ENCODE assay signal across 12 cellular contexts in the genomic region with DNA sequence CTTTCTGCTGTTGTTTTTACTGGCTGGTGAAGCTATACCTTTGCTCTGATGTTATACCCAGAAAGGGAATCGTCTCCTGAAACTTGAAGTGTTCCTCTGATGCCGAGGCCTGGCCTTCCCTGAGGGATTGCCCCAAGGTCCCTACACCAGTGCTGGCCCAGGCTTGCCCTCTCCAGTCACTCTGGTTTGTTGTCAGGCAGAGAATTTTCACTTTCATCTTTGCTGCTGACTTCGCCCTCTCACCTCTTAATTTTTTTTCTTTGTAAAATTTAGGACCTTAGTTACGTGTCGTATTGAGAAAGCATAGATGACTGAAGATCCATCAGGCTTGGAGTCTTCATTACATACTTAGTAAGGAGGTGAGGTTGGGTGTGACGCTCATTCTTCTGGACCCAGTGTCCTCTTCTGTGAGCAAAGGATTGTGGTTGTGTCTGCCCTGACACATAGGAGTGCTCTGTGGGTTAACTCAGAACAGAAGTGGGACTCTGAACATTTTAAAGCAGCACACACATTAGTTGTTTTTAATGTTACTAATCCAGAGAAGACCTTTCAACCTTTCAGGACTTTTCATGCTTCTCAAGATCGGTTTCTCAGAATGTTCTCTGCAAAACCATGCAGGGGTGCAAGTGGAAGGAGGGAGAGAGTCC. TPM values are rescaled to one million over a fixed set of nuclear protein-coding genes. Genes with fewer than 3 reads are reported as not detected.
DNase-seq lines count a peak whose midpoint lies in the region; ATAC-seq, FAIRE-seq and TF ChIP-seq lines count a peak whose summit lies in the region.
"Had no signal": no experiment of that assay in that cellular context is flagged by ENCODE, and none has a peak within 500 bp of the region (broad histone marks: within the 10 kb centered on the region; RNA-seq: fewer than 3 reads in every experiment).

No MANE protein-coding gene starts in this region.

- H3K4me1 ChIP-seq in GM12878 (ENCODE audit: control insufficient read depth, insufficient read depth, low read length) (peaks cover 23% of the 10 kb centered on the region), testis (no peaks in the 10 kb centered on the region)

- H3K4me3 ChIP-seq in GM12878, result peak overlapping the region; percentile 37; the same call in 1 of the 2 replicates
- H3K4me3 ChIP-seq in testis, result no peak overlapping the region

- intact Hi-C loops in GM12878 (cut with micrococcal nuclease; ENCODE audit: unreplicated experiment) (no loop called here), testis (cut with DNase I; ENCODE audit: low total_unique reads) (no loop called here)

- peak overlapping the region; percentile 32; the same call in 1 of the 2 replicates for H3K9ac ChIP-seq in GM12878 (ENCODE audit: control insufficient read depth, insufficient read depth, low read length)

- no peaks in the 10 kb centered on the region for H3K27me3 ChIP-seq in GM12878 (replicated peaks in 1 of 2; ENCODE audit: control insufficient read depth in 2 of 2, insufficient read depth in 2 of 2, low read length in 1 of 2)
- H3K27me3 ChIP-seq in testis, result no peaks in the 10 kb centered on the region

- peak overlapping the region; percentile 46 for H3K4me2 ChIP-seq in GM12878 (ENCODE audit: control insufficient read depth, insufficient read depth)

- TF ChIP-seq RAD21 in GM12878 (IDR thresholded peaks at IDR 0.05; ENCODE audit: insufficient read depth, low read depth, low read length), result no peak

- peak; percentile 67 for ATAC-seq in GM19035 (IDR thresholded peaks at IDR 0.05; ENCODE audit: unreplicated experiment)
- ATAC-seq in HG03039 (IDR thresholded peaks at IDR 0.05; ENCODE audit: unreplicated experiment), result peak; percentile 65
- peak; percentile 90 for ATAC-seq in GM12878
- ATAC-seq: Panc1 had no signal

- TF ChIP-seq CTCF in GM10248 (IDR thresholded peaks at IDR 0.05; ENCODE audit: control extremely low read depth, extremely low read depth, low read depth, missing control alignments) (no peak), GM12878 (IDR thresholded peaks at IDR 0.05 in 2 of 3, conservative IDR thresholded peaks at IDR 0.05 in 1 of 3; ENCODE audit: control insufficient read depth in 2 of 3, extremely low read depth in 1 of 3, insufficient read depth in 1 of 3, low read depth in 3 of 3, low read length in 3 of 3) (no peak), testis (IDR thresholded peaks at IDR 0.05) (no peak)

- TF ChIP-seq POLR2A in GM12878 (IDR thresholded peaks at IDR 0.05; ENCODE audit: low read depth, low read length), result no peak
- no peak for TF ChIP-seq POLR2A in testis (IDR thresholded peaks at IDR 0.05)

- POLR2A ChIA-PET in GM10248 (lab: Yijun Ruan, JAX) (no interaction called here), GM12878 (lab: Charles Lee) (interaction anchor here (0.7 to 1.4 kb wide), 2 partner anchors 29 to 251 kb away, joined by 3 read pairs; no protein-coding TSS in a partner anchor)

- peaks cover 1% of the 10 kb centered on the region; the same call in 1 of the 2 replicates for H3K79me2 ChIP-seq in GM12878 (ENCODE audit: control insufficient read depth, insufficient read depth, low read length)

- DNase-seq in GM10248 (ENCODE audit: extremely low spot score) (peak; percentile 68), GM12878 (ENCODE audit: low read depth, low spot score) (peak; percentile 62), T1000 (lab: John Stamatoyannopoulos, UW) (no peak), testis (no peak), T-helper 9 cell (no peak), nucleus accumbens (lab: John Stamatoyannopoulos, UW) (no peak)
- DNase-seq: COR-L47; stimulated activated CD4-positive, alpha-beta T cell treated with anti-CD3 and anti-CD28 coated beads, Interleukin-15, amount 100 ng/mL, for 24 hours had no signal

- no TSS peak for BruUV-seq in GM12878 (replicated peaks; lab: Mats Ljungman, UMichigan)

- WGBS in GM12878 (ENCODE audit: insufficient coverage, insufficient replicate concordance, low lambda C conversion rate, missing lambda C conversion rate), result 10% methylated on average over 7 of the region's 7 CpGs
- 64 to 66% methylated on average over 7 of the region's 7 CpGs for WGBS in testis, 2 donors

- peak overlapping the region; percentile 70 for H2AFZ ChIP-seq in GM12878 (ENCODE audit: control insufficient read depth, low read depth, low read length)

- SMC1A ChIA-PET in GM12878 (lab: Charles Lee; ENCODE audit: uncharacterized antibody, unreplicated experiment), result interaction anchor here (0.9 to 1.2 kb wide), 7 partner anchors 11 to 117 kb away, joined by 3 to 4 read pairs (median 3); no protein-coding TSS in a partner anchor

- no peaks in the 10 kb centered on the region for H4K20me1 ChIP-seq in GM12878 (ENCODE audit: control insufficient read depth, insufficient read depth)

- CTCF ChIA-PET in GM10248 (lab: Yijun Ruan, JAX) (interaction anchor here (0.8 to 1.6 kb wide), 9 partner anchors 9 to 137 kb away, joined by 3 to 6 read pairs (median 3); no protein-coding TSS in a partner anchor), GM12878 (lab: Yijun Ruan, JAX) (interaction anchor here (0.8 to 1.9 kb wide), 3 partner anchors 11 to 124 kb away, joined by 3 to 4 read pairs (median 3); no protein-coding TSS in a partner anchor)

- peak; percentile 82 for FAIRE-seq in GM12878 (lab: Jason Lieb, UNC)
- FAIRE-seq: endothelial cell of umbilical vein had no signal

- in situ Hi-C loops in GM12878 (cut with MboI), result no loop called here

- H3K36me3 ChIP-seq in GM12878 (ENCODE audit: control insufficient read depth in 2 of 2, insufficient read depth in 2 of 2, low read length in 1 of 2) (no peaks in the 10 kb centered on the region), testis (ENCODE audit: low read depth, missing control alignments) (no peaks in the 10 kb centered on the region)

- 0 out of 4 replicates have a peak, but pooled peaks of 1 of the 2 experiments have one; percentile 20 for TF ChIP-seq EP300 in GM12878 (IDR thresholded peaks at IDR 0.05; ENCODE audit: borderline replicate concordance in 1 of 2, control insufficient read depth in 1 of 2, low read depth in 2 of 2, low read length in 2 of 2)

- RAD21 ChIA-PET in GM12878 (lab: Charles Lee; ENCODE audit: unreplicated experiment), result interaction anchor here (0.9 to 3.3 kb wide), 6 partner anchors 28 to 1578 kb away, joined by 3 to 17 read pairs (median 4); no protein-coding TSS in a partner anchor

- H3K27ac ChIP-seq in GM12878 (ENCODE audit: control insufficient read depth, insufficient read depth) (peak overlapping the region; percentile 68), testis (no peak overlapping the region)

- H3K9me3 ChIP-seq in GM12878 (replicated peaks; ENCODE audit: control insufficient read depth, insufficient read depth, low read length) (no peaks in the 10 kb centered on the region), testis (no peaks in the 10 kb centered on the region)

TF ChIP-seq in GM12878, 131 proteins besides CTCF, POLR2A, EP300 and RAD21 (continues in another document):
- TF ChIP-seq PBX3 (IDR thresholded peaks at IDR 0.05; ENCODE audit: insufficient replicate concordance, low read depth, low read length) (no peak), ZBED1 (IDR thresholded peaks at IDR 0.05; ENCODE audit: borderline replicate concordance) (no peak), ZNF384 (IDR thresholded peaks at IDR 0.05; ENCODE audit: borderline replicate concordance, low read depth, low read length) (0 out of 2 replicates have a peak, but pooled peaks have one; percentile 9), ATF2 (IDR thresholded peaks at IDR 0.05; ENCODE audit: low read length) (0 out of 2 replicates have a peak, but pooled peaks have one; percentile 32), NR2F1 (conservative IDR thresholded peaks at IDR 0.05) (peak; percentile 93), HDAC2 (IDR thresholded peaks at IDR 0.05) (no peak)

RNA-seq across cellular contexts. Expression of gene TULP4, which starts 45.4 kb away (rescaled TPM):
- total RNA-seq in GM12878 (2013; cell fraction: nucleolus; rRNA removed), result 144 and 165 TPM in 2 replicates
- total RNA-seq in GM12878 (2014; rRNA removed), result 18.9 and 23.8 TPM in 2 replicates
- total RNA-seq in GM12878 (2014; rRNA removed; fragmentation: Illumina TruSeq; extraction: Trizol), result 31.1 and 31.8 TPM in 2 replicates
- 31.1 and 31.2 TPM in 2 replicates for total RNA-seq in GM12878 (2021)
- 2.6 TPM for polyA plus RNA-seq in GM12878 (2011; ENCODE audit: low read depth)
- 8.3 and 12.3 TPM in 2 replicates for polyA plus RNA-seq in GM12878 (2011; rRNA removed)
- 6.5 and 8.3 TPM in 2 replicates for polyA plus RNA-seq in GM12878 (2011; cell fraction: cytosol; rRNA removed)
- polyA plus RNA-seq in GM12878 (2011; cell fraction: nucleus; rRNA removed), result 12.1 and 20.3 TPM in 2 replicates
- 4.3 and 4.5 TPM in 2 replicates for polyA plus RNA-seq in GM12878 (2012)
- polyA plus RNA-seq in GM12878 (2014; fragmentation: Illumina TruSeq; extraction: Trizol), result 6.3 and 9.1 TPM in 2 replicates
- 1 to 10 TPM in 1 of 2 experiments, under 1 TPM in 1; 0.73 to 2.4 TPM for polyA plus RNA-seq in GM12878 (2014; fragmentation: Nextera tagmentation; extraction: Ambion mirVana)
- 7.7 and 10.8 TPM in 2 replicates for polyA plus RNA-seq in GM12878 (2014; rRNA removed)
- polyA plus RNA-seq in GM12878 (2016; fragmentation: Nextera tagmentation; extraction: Ambion mirVana), result 10 to 100 TPM; 17.1 to 20.5 TPM
- 65.6 and 66.9 TPM in 2 replicates for polyA minus RNA-seq in GM12878 (2011; rRNA and poly(A)+ RNA removed)
- 31.9 and 32.4 TPM in 2 replicates for polyA minus RNA-seq in GM12878 (2011; cell fraction: cytosol; rRNA and poly(A)+ RNA removed)
- 29.4 and 57.8 TPM in 2 replicates for polyA minus RNA-seq in GM12878 (2011; cell fraction: nucleus; rRNA and poly(A)+ RNA removed)
- 100 to 1,000 TPM; 116 to 211 TPM for total RNA-seq in testis
- 18.0 TPM for polyA plus RNA-seq in testis (ENCODE audit: insufficient read depth, low read depth, low replicate concordance)

Comparison
In these comparisons a context has a peak if more than half of its experiments do, and no peak if none do; other contexts are left out.
1. DNase-seq: peak in GM10248 (single experiment) and GM12878 (single experiment); none in T1000 (single experiment), testis (single experiment), T-helper 9 cell (single experiment) and nucleus accumbens (0 of 56).
2. Peak in every context shown above with its lines, with median percentiles within 50 percentile points of each other: ATAC-seq.